9 cellular contexts compared by ENCODE assay signal in genomic region chr5:113806250-113806649, GRCh38.
DNase-seq lines count a peak whose midpoint lies in the region; ATAC-seq and TF ChIP-seq lines count a peak whose summit lies in the region.
"Had no signal": no experiment of that assay in that cellular context is flagged by ENCODE, and none has a peak within 500 bp of the region (broad histone marks: within the 10 kb centered on the region; RNA-seq: fewer than 3 reads in every experiment).

No MANE protein-coding gene starts in this region.

- peaks cover 0 to 15% of the 10 kb centered on the region in 2 donors for H3K4me1 ChIP-seq in right atrium auricular region
- peaks cover 0 to 2% (median 0%) of the 10 kb centered on the region in 4 donors for H3K4me1 ChIP-seq in liver (ENCODE audit: control insufficient read depth in 4 of 4, insufficient read depth in 4 of 4, low read length in 3 of 4)
- peaks cover 0 to 10% (median 0%) of the 10 kb centered on the region in 6 donors for H3K4me1 ChIP-seq in spleen

- ATAC-seq in left cardiac atrium, result peak; percentile 8 to 64
- ATAC-seq: activated CD4-positive, alpha-beta T cell treated with anti-CD3 and anti-CD28 coated beads for 36 hours had no signal

- H3K9me3 ChIP-seq in right atrium auricular region (no peaks in the 10 kb centered on the region), liver (ENCODE audit: control insufficient read depth in 4 of 4, low read length in 3 of 4) (no peaks in the 10 kb centered on the region), spleen (peaks cover 0 to 3% (median 0%) of the 10 kb centered on the region in 8 donors)

- no peak for TF ChIP-seq POLR2A in spleen (IDR thresholded peaks at IDR 0.05)

- peak overlapping the region in 3 of 5 experiments; percentile 7 to 42 (median 42) for H3K4me3 Mint-ChIP-seq in brain
- H3K4me3 Mint-ChIP-seq: activated CD4-positive, alpha-beta T cell treated with anti-CD3 and anti-CD28 coated beads for 36 hours had no signal

- H3K27ac Mint-ChIP-seq in brain, result peak overlapping the region; percentile 27 to 97 (median 91)
- H3K27ac Mint-ChIP-seq: activated CD4-positive, alpha-beta T cell treated with anti-CD3 and anti-CD28 coated beads for 36 hours had no signal

- H3K36me3 ChIP-seq in right atrium auricular region, result no peaks in the 10 kb centered on the region
- H3K36me3 ChIP-seq in liver (ENCODE audit: control insufficient read depth in 4 of 4, insufficient read depth in 3 of 4, low read depth in 1 of 4, low read length in 3 of 4), result no peaks in the 10 kb centered on the region
- H3K36me3 ChIP-seq in spleen, result no peaks in the 10 kb centered on the region

- no peak for DNase-seq in left cardiac atrium
- DNase-seq in right atrium auricular region (ENCODE audit: low spot score), result no peak
- DNase-seq in NCI-H187 (lab: John Stamatoyannopoulos, UW), result no peak
- DNase-seq in spleen, result no peak
- DNase-seq in NCI-H345 treated with DMSO at 0.1 percent for 48 hours (lab: John Stamatoyannopoulos, UW; ENCODE audit: unreplicated experiment), result no peak
- DNase-seq in GDM1 (lab: John Stamatoyannopoulos, UW), result no peak
- DNase-seq: activated CD4-positive, alpha-beta T cell treated with anti-CD3 and anti-CD28 coated beads for 36 hours had no signal

- peak; percentile 47 to 54 for TF ChIP-seq RAD21 in liver (IDR thresholded peaks at IDR 0.05)

- H3K4me3 ChIP-seq in right atrium auricular region (no peak overlapping the region), liver (ENCODE audit: low read depth in 1 of 3, low read length in 3 of 3) (no peak overlapping the region), spleen (peak overlapping the region in 1 of 8 donors; percentile 4)

- peaks cover 3% of the 10 kb centered on the region for H3K27me3 Mint-ChIP-seq in brain

- H3K27me3 ChIP-seq in right atrium auricular region (no peaks in the 10 kb centered on the region), liver (ENCODE audit: control insufficient read depth in 4 of 4, insufficient read depth in 4 of 4, low read length in 3 of 4) (peaks cover 0 to 5% (median 0%) of the 10 kb centered on the region in 4 donors), spleen (replicated peaks in 1 of 7) (no peaks in the 10 kb centered on the region)

- H3K27ac ChIP-seq in right atrium auricular region (peak overlapping the region in 1 of 2 donors; percentile 34), liver (ENCODE audit: low read depth in 1 of 2, low read length in 2 of 2) (no peak overlapping the region), spleen (peak overlapping the region in 1 of 8 donors; percentile 15)

- TF ChIP-seq CTCF in right atrium auricular region (IDR thresholded peaks at IDR 0.05), result peak in 1 of 2 donors; percentile 54
- TF ChIP-seq CTCF in brain (conservative IDR thresholded peaks at IDR 0.05), result peak; percentile 61 to 76
- TF ChIP-seq CTCF in liver (IDR thresholded peaks at IDR 0.05; ENCODE audit: low read depth, low read length, missing input control), result no peak
- TF ChIP-seq CTCF in spleen (IDR thresholded peaks at IDR 0.05 in 8 of 11, conservative IDR thresholded peaks at IDR 0.05 in 3 of 11), result peak in 2 of 11 experiments; percentile 9 to 20

- no peak overlapping the region for H3K9ac ChIP-seq in liver (ENCODE audit: low read depth in 1 of 2, low read length in 2 of 2)

- 37% methylated on average over 3 of the region's 3 CpGs for WGBS in liver
- WGBS in spleen, 5 donors, result 17 to 25% (median 22%) methylated on average over 3 of the region's 3 CpGs

- peaks cover 0 to 6% (median 0%) of the 10 kb centered on the region in 5 experiments for H3K9me3 Mint-ChIP-seq in brain

- peaks cover 29% of the 10 kb centered on the region for H3K4me1 Mint-ChIP-seq in brain
- H3K4me1 Mint-ChIP-seq: activated CD4-positive, alpha-beta T cell treated with anti-CD3 and anti-CD28 coated beads for 36 hours had no signal

- intact Hi-C loops in left cardiac atrium (cut with DNase I), result no loop called here
- intact Hi-C loops in spleen (cut with DNase I; ENCODE audit: low total_unique reads), result no loop called here

- no peaks in the 10 kb centered on the region for H3K36me3 Mint-ChIP-seq in brain

TF ChIP-seq in liver, 16 proteins besides CTCF, POLR2A, EP300 and RAD21:
- TF ChIP-seq, protein P1, sequence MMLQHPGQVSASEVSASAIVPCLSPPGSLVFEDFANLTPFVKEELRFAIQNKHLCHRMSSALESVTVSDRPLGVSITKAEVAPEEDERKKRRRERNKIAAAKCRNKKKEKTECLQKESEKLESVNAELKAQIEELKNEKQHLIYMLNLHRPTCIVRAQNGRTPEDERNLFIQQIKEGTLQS (IDR thresholded peaks at IDR 0.05), result no peak
- no peak for TF ChIP-seq HNF4G (IDR thresholded peaks at IDR 0.05)
- no peak for TF ChIP-seq REST (IDR thresholded peaks at IDR 0.05)
- TF ChIP-seq HNF4A (conservative IDR thresholded peaks at IDR 0.05), result no peak
- TF ChIP-seq JUND (IDR thresholded peaks at IDR 0.05), result no peak
- TF ChIP-seq YY1 (IDR thresholded peaks at IDR 0.05), result no peak
